23 cellular contexts compared by ENCODE assay signal in the genomic region with DNA sequence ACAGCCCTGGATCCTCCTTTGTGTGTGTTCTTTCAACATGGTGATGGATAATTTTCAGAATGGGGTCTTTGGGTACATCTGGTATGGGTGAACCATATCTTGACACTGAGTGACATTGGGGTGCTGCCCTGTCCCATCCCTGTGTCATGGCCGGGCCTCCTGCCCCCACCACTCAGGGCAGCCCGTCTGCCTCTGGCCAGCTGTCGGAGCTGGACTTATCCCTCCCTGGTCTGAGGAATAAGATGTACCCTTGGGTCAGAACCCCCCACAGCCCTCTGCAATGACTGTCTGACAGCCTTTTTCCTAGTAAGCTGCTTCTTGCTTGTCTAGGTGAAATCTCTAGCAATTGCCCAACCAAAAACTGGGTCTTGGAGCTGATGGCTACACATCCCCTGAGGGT.
"Had no signal": no experiment of that assay in that cellular context is flagged by ENCODE, and none has a peak within 500 bp of the region (broad histone marks: within the 10 kb centered on the region; RNA-seq: fewer than 3 reads in every experiment).

No MANE protein-coding gene starts in this region.

- H3K9me3 ChIP-seq: SJSA1 had no signal

- H3K4me3 ChIP-seq: K562, SJSA1, SK-N-MC had no signal

- H3K27ac ChIP-seq: HL-60, KMS-11, SJSA1, SK-N-MC had no signal

- H3K27me3 ChIP-seq: SJSA1 had no signal

- H3K9ac ChIP-seq: KMS-11 had no signal

- H3K9me3 Mint-ChIP-seq: IgD-negative memory B cell had no signal

- DNase-seq: Kasumi-1, MM.1S, NCI-H1092 treated with DMSO at 0.1 percent for 48 hours, NCI-H1436, NCI-H187, NCI-H2029, NCI-H2081 treated with DMSO at 0.1 percent for 48 hours, NCI-H2171, NCI-H226, NCI-H446, NCI-H510A, NCI-H524 treated with DMSO at 0.1 percent for 48 hours, NCI-H69, NCI-H774, Right ventricle myocardium superior, RPMI8226, SIG-M5 had no signal

- H3K36me3 ChIP-seq: SJSA1 had no signal

- H3K4me3 Mint-ChIP-seq: IgD-negative memory B cell had no signal

- H3K4me2 ChIP-seq: KMS-11 had no signal

- ATAC-seq: K562 had no signal

- H3K27ac Mint-ChIP-seq: IgD-negative memory B cell had no signal

- H3K4me1 Mint-ChIP-seq: IgD-negative memory B cell had no signal
